ENCODE assay signal across 9 cellular contexts in the genomic region with DNA sequence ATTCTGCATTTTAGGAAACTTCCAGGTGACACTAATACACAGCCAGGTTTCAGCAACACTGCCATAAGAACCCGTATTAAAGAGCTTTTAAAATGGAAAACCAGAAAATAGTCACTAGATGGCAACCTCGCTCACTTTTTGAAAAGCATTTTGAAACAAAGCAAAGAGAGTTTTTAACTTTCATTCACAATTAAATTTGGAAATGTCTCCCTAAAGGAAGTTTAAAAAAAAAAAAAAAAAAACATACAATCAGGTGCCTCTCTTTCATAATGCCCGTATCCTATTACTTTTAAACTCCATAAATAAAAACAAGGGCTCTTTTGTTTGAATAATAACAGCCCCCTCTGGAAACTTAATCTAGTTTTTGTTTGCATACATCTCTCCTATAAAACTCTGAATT. TPM values are rescaled to one million over a fixed set of nuclear protein-coding genes. Genes with fewer than 3 reads are reported as not detected.
DNase-seq lines count a peak whose midpoint lies in the region; ATAC-seq, FAIRE-seq and TF ChIP-seq lines count a peak whose summit lies in the region.
"Had no signal": no experiment of that assay in that cellular context is flagged by ENCODE, and none has a peak within 500 bp of the region (broad histone marks: within the 10 kb centered on the region; RNA-seq: fewer than 3 reads in every experiment).

No MANE protein-coding gene starts in this region.

- no peaks in the 10 kb centered on the region for H3K79me2 ChIP-seq in K562 (ENCODE audit: control insufficient read depth, insufficient read depth, low read length)
- no peaks in the 10 kb centered on the region for H3K79me2 ChIP-seq in HepG2 (ENCODE audit: insufficient read depth, low read length)

- WGBS in heart left ventricle, 4 donors, result 2 to 5% (median 2%) methylated on average over 3 of the region's 3 CpGs
- 0% methylated on average over 3 of the region's 3 CpGs for WGBS in K562 (ENCODE audit: insufficient coverage, low coverage, missing lambda C conversion rate)
- 4% methylated on average over 3 of the region's 3 CpGs for WGBS in HepG2 (ENCODE audit: low lambda C conversion rate)

- intact Hi-C loops in heart left ventricle (cut with DNase I), result loop anchor here (1.0 to 10.0 kb wide), 11 partner anchors 119 to 672 kb away; partner anchors contain the start of genes SPP1 (in 2 of the 10) and PYURF (in 1 of the 10)
- intact Hi-C loops in Right ventricle myocardium superior (cut with DNase I), result loop anchor here (2.0 kb wide), 1 partner anchor 120 kb away; no protein-coding TSS in a partner anchor
- intact Hi-C loops in K562 (cut with micrococcal nuclease), result loop anchor here (1.0 to 5.0 kb wide), 3 partner anchors 120 to 664 kb away; no protein-coding TSS in a partner anchor
- intact Hi-C loops in HepG2 (cut with micrococcal nuclease; ENCODE audit: unreplicated experiment), result loop anchor here (1.0 to 10.0 kb wide), 5 partner anchors 120 to 662 kb away; no protein-coding TSS in a partner anchor

- H3K4me2 ChIP-seq in K562 (ENCODE audit: insufficient read depth, low read length) (no peak overlapping the region), HepG2 (ENCODE audit: low read depth, low read length) (no peak overlapping the region)

- H3K4me1 ChIP-seq in heart left ventricle, result peaks cover 0 to 44% (median 4%) of the 10 kb centered on the region in 12 donors
- peaks cover 0 to 7% of the 10 kb centered on the region in 2 experiments; a peak in 1 of 5 replicates for H3K4me1 ChIP-seq in K562 (replicated peaks in 1 of 2; ENCODE audit: control insufficient read depth in 2 of 2, insufficient read depth in 2 of 2, low read length in 2 of 2)
- peaks cover 60% of the 10 kb centered on the region for H3K4me1 ChIP-seq in HepG2 (ENCODE audit: insufficient read depth, low read length)

- H3K27me3 ChIP-seq in heart left ventricle (no peaks in the 10 kb centered on the region), K562 (ENCODE audit: control insufficient read depth in 2 of 2, insufficient read depth in 2 of 2, low read length in 2 of 2) (0 out of 5 replicates have a peak, but pooled peaks cover 0 to 3% of the 10 kb centered on the region in 2 experiments), HepG2 (ENCODE audit: control insufficient read depth in 1 of 2, insufficient read depth in 2 of 2, low read length in 2 of 2) (no peaks in the 10 kb centered on the region)

- DNase-seq in heart left ventricle (no peak), Right ventricle myocardium superior (no peak), NCI-H1694 (lab: John Stamatoyannopoulos, UW) (peak; percentile 30), K562 (ENCODE audit: extremely low read depth in 1 of 4, low spot score in 3 of 4) (peak in 2 of 4 experiments; percentile 13 to 19), HepG2 (ENCODE audit: low spot score) (peak; percentile 60), activated T-cell treated with anti-CD3 and anti-CD28 coated beads for 4 hours (no peak)
- no peak for DNase-seq in stimulated activated CD8-positive, alpha-beta memory T cell treated with anti-CD3 and anti-CD28 coated beads, Interleukin-4, amount 100 ng/mL, for 48 hours
- no peak for DNase-seq in activated CD4-positive, alpha-beta T cell treated with anti-CD3 and anti-CD28 coated beads for 48 hours
- DNase-seq: activated naive CD8-positive, alpha-beta T cell treated with anti-CD3 and anti-CD28 coated beads, Interleukin-2, amount 10 ng/mL, durations not matched to agents 7 days and 5 days had no signal

- H3K36me3 ChIP-seq in heart left ventricle (no peaks in the 10 kb centered on the region), K562 (ENCODE audit: control insufficient read depth, insufficient read depth, low read length) (no peaks in the 10 kb centered on the region), HepG2 (replicated peaks in 1 of 2; ENCODE audit: control insufficient read depth in 1 of 2, insufficient read depth in 2 of 2, low read length in 2 of 2) (no peaks in the 10 kb centered on the region)

- no peak for TF ChIP-seq POLR2A in heart left ventricle (IDR thresholded peaks at IDR 0.05)
- no peak for TF ChIP-seq POLR2A in K562 (conservative IDR thresholded peaks at IDR 0.05)
- TF ChIP-seq POLR2A in HepG2 (IDR thresholded peaks at IDR 0.05; ENCODE audit: insufficient read depth in 1 of 2, low read depth in 2 of 2, low read length in 2 of 2), result no peak

- no peak overlapping the region for H2AFZ ChIP-seq in K562 (ENCODE audit: low read depth, low read length)
- H2AFZ ChIP-seq in HepG2 (ENCODE audit: low read length), result no peak overlapping the region

- POLR2A ChIA-PET in K562 (lab: Yijun Ruan, JAX) (interaction anchor here (0.8 kb wide), 1 partner anchor 16 kb away, joined by 3 read pairs; no protein-coding TSS in a partner anchor), HepG2 (lab: Yijun Ruan, JAX) (interaction anchor here (0.7 to 1.4 kb wide), 4 partner anchors 115 to 188 kb away, joined by 3 to 4 read pairs (median 4); no protein-coding TSS in a partner anchor)

- BruUV-seq in K562 (replicated peaks; lab: Mats Ljungman, UMichigan) (no TSS peak), HepG2 (replicated peaks; lab: Mats Ljungman, UMichigan) (no TSS peak)

- FAIRE-seq in K562 (lab: Jason Lieb, UNC) (peak; percentile 76), HepG2 (lab: Jason Lieb, UNC) (peak; percentile 68)

- in situ Hi-C loops in K562 (cut with MboI), result loop anchor here (10.0 kb wide), 2 partner anchors 122 to 662 kb away; partner anchors contain the start of gene SPP1
- in situ Hi-C loops in HepG2 (cut with HindIII; ENCODE audit: extremely low pct_ligation_motif_present, low pct_unique_long_range_greater_than_20kb), result loop anchor here (10.0 kb wide), 1 partner anchor 362 kb away; no protein-coding TSS in a partner anchor

- H3K9me3 ChIP-seq in heart left ventricle (no peaks in the 10 kb centered on the region), K562 (replicated peaks; ENCODE audit: control insufficient read depth, insufficient read depth, low read depth, low read length) (no peaks in the 10 kb centered on the region), HepG2 (ENCODE audit: low read length) (no peaks in the 10 kb centered on the region)

- CTCF ChIA-PET in K562 (lab: Yijun Ruan, JAX; ENCODE audit: low intra/inter-chr PET ratio) (interaction anchor here (0.6 to 2.2 kb wide), 8 partner anchors 10 to 375 kb away, joined by 3 to 11 read pairs (median 4); no protein-coding TSS in a partner anchor), HepG2 (lab: Yijun Ruan, JAX; ENCODE audit: low intra/inter-chr PET ratio, low total read pairs) (interaction anchor here (1.3 to 3.0 kb wide), 3 partner anchors 23 to 133 kb away, joined by 3 to 67 read pairs (median 18); partner anchors contain the start of gene SPP1)

- no peak for TF ChIP-seq EP300 in K562 (IDR thresholded peaks at IDR 0.05; ENCODE audit: low read length)
- TF ChIP-seq EP300 in HepG2 (IDR thresholded peaks at IDR 0.05; ENCODE audit: low read depth in 2 of 2, low read length in 2 of 2), result no peak
- TF ChIP-seq EP300 in HepG2 (CRISPR knock-in tag; IDR thresholded peaks at IDR 0.05; ENCODE audit: borderline replicate concordance), result no peak

- TF ChIP-seq CTCF in heart left ventricle (IDR thresholded peaks at IDR 0.05) (peak; percentile 32 to 73 (median 54)), K562 (IDR thresholded peaks at IDR 0.05 in 2 of 3, conservative IDR thresholded peaks at IDR 0.05 in 1 of 3; ENCODE audit: insufficient read depth in 2 of 3, low read depth in 1 of 3, low read length in 3 of 3) (peak; percentile 25 to 64 (median 38); a peak in 4 of 6 replicates), HepG2 (CRISPR knock-in tag; IDR thresholded peaks at IDR 0.05) (peak; percentile 68)

- H3K4me3 ChIP-seq in heart left ventricle, result no peak overlapping the region
- H3K4me3 ChIP-seq in K562, result no peak overlapping the region
- H3K4me3 ChIP-seq in HepG2 (replicated peaks in 1 of 3; ENCODE audit: insufficient read depth in 1 of 3, low read depth in 2 of 3, low read length in 3 of 3), result no peak overlapping the region

- H3K27ac ChIP-seq in heart left ventricle, result no peak overlapping the region
- H3K27ac ChIP-seq in K562 (ENCODE audit: extremely low read depth, low read depth, low read length), result no peak overlapping the region
- H3K27ac ChIP-seq in HepG2 (ENCODE audit: extremely low read length, insufficient read depth, low read length), result no peak overlapping the region

- H4K20me1 ChIP-seq in K562 (replicated peaks; ENCODE audit: control insufficient read depth, insufficient read depth, low read length) (no peaks in the 10 kb centered on the region), HepG2 (ENCODE audit: insufficient read depth, low read length) (no peaks in the 10 kb centered on the region)

- H3K9ac ChIP-seq in K562 (ENCODE audit: insufficient read depth in 1 of 2, low read depth in 2 of 2, low read length in 2 of 2) (no peak overlapping the region), HepG2 (ENCODE audit: insufficient read depth, low read depth, low read length) (no peak overlapping the region)

- TF ChIP-seq RAD21 in K562 (CRISPR knock-in tag; conservative IDR thresholded peaks at IDR 0.05 in 1 of 2, IDR thresholded peaks at IDR 0.05 in 1 of 2) (peak; percentile 59 to 66), HepG2 (CRISPR knock-in tag; IDR thresholded peaks at IDR 0.05) (peak; percentile 65)

- H3K9me1 ChIP-seq in K562 (ENCODE audit: control insufficient read depth, insufficient read depth, low read length), result no peaks in the 10 kb centered on the region

- ATAC-seq in heart left ventricle, result peak in 1 of 4 donors; percentile 19
- no peak for ATAC-seq in Right ventricle myocardium superior (ENCODE audit: poor library complexity)
- 0 out of 3 replicates have a peak, but pooled peaks have one; percentile 35 for ATAC-seq in K562
- ATAC-seq in HepG2, result peak; percentile 42; the same call in 2 of the 3 replicates

RNA-seq across cellular contexts. Expression of gene MEPE, which starts 20.3 kb away (rescaled TPM):
- total RNA-seq in heart left ventricle (not detected), Right ventricle myocardium superior (not detected), K562 (2014; rRNA removed) (not detected in 2 replicates), K562 (2014; rRNA removed; fragmentation: Illumina TruSeq; extraction: Trizol) (not detected in 2 replicates), K562 (2015; rRNA removed; fragmentation: Illumina TruSeq; extraction: Trizol) (not detected in 2 replicates), K562 (2021) (not detected in 2 replicates), HepG2 (2016; rRNA removed; fragmentation: Illumina TruSeq; extraction: Trizol) (not detected in 2 replicates)
- polyA plus RNA-seq in heart left ventricle (not detected), K562 (2011; rRNA removed) (not detected in 2 replicates), K562 (2014; fragmentation: Illumina TruSeq; extraction: Trizol) (not detected in 2 replicates), K562 (2014; fragmentation: Nextera tagmentation; extraction: Ambion mirVana) (not detected), K562 (2014; rRNA removed) (not detected in 2 replicates), HepG2 (2011; rRNA removed) (0.04 TPM in 1 of 2 replicates, not detected in the other)
- total RNA-seq in K562 (2011; cell fraction: chromatin; rRNA removed; ENCODE audit: low replicate concordance), result not detected in 2 replicates
- total RNA-seq in K562 (2011; cell fraction: nucleolus; rRNA removed), result not detected in 2 replicates
- total RNA-seq in K562 (2011; cell fraction: nucleoplasm; rRNA removed), result not detected in 2 replicates
- not detected in 2 replicates for polyA plus RNA-seq in K562 (2011; cell fraction: cytosol; rRNA removed)
- not detected in 2 replicates for polyA plus RNA-seq in K562 (2011; cell fraction: nucleus; rRNA removed)
- polyA plus RNA-seq in K562 (2012), result not detected in 2 replicates
- polyA minus RNA-seq in K562 (2011; rRNA and poly(A)+ RNA removed), result not detected in 2 replicates
- polyA minus RNA-seq in K562 (2011; cell fraction: cytosol; rRNA and poly(A)+ RNA removed), result not detected in 2 replicates
- polyA minus RNA-seq in K562 (2011; cell fraction: nucleus; rRNA and poly(A)+ RNA removed), result not detected in 2 replicates
- not detected in 2 replicates for total RNA-seq in HepG2 (2016; cell fraction: cytosol; rRNA removed; fragmentation: Illumina TruSeq; extraction: Trizol; ENCODE audit: low read depth)
- not detected in 2 replicates for total RNA-seq in HepG2 (2016; cell fraction: insoluble cytoplasmic fraction; rRNA removed; fragmentation: Illumina TruSeq; extraction: Trizol)
- total RNA-seq in HepG2 (2016; cell fraction: membrane; rRNA removed; fragmentation: Illumina TruSeq; extraction: Trizol), result not detected in 2 replicates
- total RNA-seq in HepG2 (2016; cell fraction: nucleus; rRNA removed; fragmentation: Illumina TruSeq; extraction: Trizol), result not detected in 2 replicates
- not detected in 2 replicates for polyA plus RNA-seq in HepG2 (2011; cell fraction: cytosol; rRNA removed)
- polyA plus RNA-seq in HepG2 (2011; cell fraction: nucleus; rRNA removed), result not detected in 2 replicates
- not detected in 2 replicates for polyA plus RNA-seq in HepG2 (2012)
- not detected in 2 replicates for polyA plus RNA-seq in HepG2 (2016; cell fraction: cytosol; fragmentation: Illumina TruSeq; extraction: Trizol; ENCODE audit: low read depth)
- not detected in 2 replicates for polyA plus RNA-seq in HepG2 (2016; cell fraction: insoluble cytoplasmic fraction; fragmentation: Illumina TruSeq; extraction: Trizol; ENCODE audit: low read depth)
- polyA plus RNA-seq in HepG2 (2016; cell fraction: membrane; fragmentation: Illumina TruSeq; extraction: Trizol; ENCODE audit: low read depth), result not detected in 2 replicates
- not detected in 2 replicates for polyA plus RNA-seq in HepG2 (2016; cell fraction: nucleus; fragmentation: Illumina TruSeq; extraction: Trizol; ENCODE audit: insufficient read depth, low read depth)
- 0.14 TPM in 1 of 2 replicates, not detected in the other for polyA minus RNA-seq in HepG2 (2011; rRNA and poly(A)+ RNA removed; ENCODE audit: low replicate concordance)
- polyA minus RNA-seq in HepG2 (2011; cell fraction: cytosol; rRNA and poly(A)+ RNA removed), result not detected in 2 replicates
- not detected in 2 replicates for polyA minus RNA-seq in HepG2 (2011; cell fraction: nucleus; rRNA and poly(A)+ RNA removed)
- total RNA-seq: activated naive CD8-positive, alpha-beta T cell treated with anti-CD3 and anti-CD28 coated beads, Interleukin-2, amount 10 ng/mL, durations not matched to agents 7 days and 5 days had no signal

RNA-seq across cellular contexts. Expression of gene IBSP, which starts 53.8 kb away (rescaled TPM):
- total RNA-seq in heart left ventricle (under 1 TPM in 2 of 9 donors, not detected in 7; 0.19 to 0.50 TPM), Right ventricle myocardium superior (not detected), K562 (2014; rRNA removed) (not detected in 2 replicates), K562 (2014; rRNA removed; fragmentation: Illumina TruSeq; extraction: Trizol) (not detected in 2 replicates), K562 (2015; rRNA removed; fragmentation: Illumina TruSeq; extraction: Trizol) (not detected in 2 replicates), K562 (2021) (not detected in 2 replicates), HepG2 (2016; rRNA removed; fragmentation: Illumina TruSeq; extraction: Trizol) (not detected in 2 replicates)
- polyA plus RNA-seq in heart left ventricle (not detected), K562 (2011; rRNA removed) (not detected in 2 replicates), K562 (2014; fragmentation: Illumina TruSeq; extraction: Trizol) (not detected in 2 replicates), K562 (2014; fragmentation: Nextera tagmentation; extraction: Ambion mirVana) (not detected), K562 (2014; rRNA removed) (not detected in 2 replicates), HepG2 (2011; rRNA removed) (not detected in 2 replicates)
- not detected in 2 replicates for total RNA-seq in K562 (2011; cell fraction: chromatin; rRNA removed; ENCODE audit: low replicate concordance)
- total RNA-seq in K562 (2011; cell fraction: nucleolus; rRNA removed), result not detected in 2 replicates
- not detected in 2 replicates for total RNA-seq in K562 (2011; cell fraction: nucleoplasm; rRNA removed)
- polyA plus RNA-seq in K562 (2011; cell fraction: cytosol; rRNA removed), result not detected in 2 replicates
- not detected in 2 replicates for polyA plus RNA-seq in K562 (2011; cell fraction: nucleus; rRNA removed)
- polyA plus RNA-seq in K562 (2012), result not detected in 2 replicates
- not detected in 2 replicates for polyA minus RNA-seq in K562 (2011; rRNA and poly(A)+ RNA removed)
- not detected in 2 replicates for polyA minus RNA-seq in K562 (2011; cell fraction: cytosol; rRNA and poly(A)+ RNA removed)
- not detected in 2 replicates for polyA minus RNA-seq in K562 (2011; cell fraction: nucleus; rRNA and poly(A)+ RNA removed)
- total RNA-seq in HepG2 (2016; cell fraction: cytosol; rRNA removed; fragmentation: Illumina TruSeq; extraction: Trizol; ENCODE audit: low read depth), result not detected in 2 replicates
- total RNA-seq in HepG2 (2016; cell fraction: insoluble cytoplasmic fraction; rRNA removed; fragmentation: Illumina TruSeq; extraction: Trizol), result not detected in 2 replicates
- total RNA-seq in HepG2 (2016; cell fraction: membrane; rRNA removed; fragmentation: Illumina TruSeq; extraction: Trizol), result not detected in 2 replicates
- total RNA-seq in HepG2 (2016; cell fraction: nucleus; rRNA removed; fragmentation: Illumina TruSeq; extraction: Trizol), result not detected in 2 replicates
- not detected in 2 replicates for polyA plus RNA-seq in HepG2 (2011; cell fraction: cytosol; rRNA removed)
- not detected in 2 replicates for polyA plus RNA-seq in HepG2 (2011; cell fraction: nucleus; rRNA removed)
- polyA plus RNA-seq in HepG2 (2012), result not detected in 2 replicates
- polyA plus RNA-seq in HepG2 (2016; cell fraction: cytosol; fragmentation: Illumina TruSeq; extraction: Trizol; ENCODE audit: low read depth), result not detected in 2 replicates
- polyA plus RNA-seq in HepG2 (2016; cell fraction: insoluble cytoplasmic fraction; fragmentation: Illumina TruSeq; extraction: Trizol; ENCODE audit: low read depth), result not detected in 2 replicates
- not detected in 2 replicates for polyA plus RNA-seq in HepG2 (2016; cell fraction: membrane; fragmentation: Illumina TruSeq; extraction: Trizol; ENCODE audit: low read depth)
- polyA plus RNA-seq in HepG2 (2016; cell fraction: nucleus; fragmentation: Illumina TruSeq; extraction: Trizol; ENCODE audit: insufficient read depth, low read depth), result not detected in 2 replicates
- not detected in 2 replicates for polyA minus RNA-seq in HepG2 (2011; rRNA and poly(A)+ RNA removed; ENCODE audit: low replicate concordance)
- not detected in 2 replicates for polyA minus RNA-seq in HepG2 (2011; cell fraction: cytosol; rRNA and poly(A)+ RNA removed)
- not detected in 2 replicates for polyA minus RNA-seq in HepG2 (2011; cell fraction: nucleus; rRNA and poly(A)+ RNA removed)
- total RNA-seq: activated naive CD8-positive, alpha-beta T cell treated with anti-CD3 and anti-CD28 coated beads, Interleukin-2, amount 10 ng/mL, durations not matched to agents 7 days and 5 days had no signal

Comparison
In these comparisons a context has a peak if more than half of its experiments do, and no peak if none do; other contexts are left out.
1. DNase-seq: peak in NCI-H1694 (single experiment) and HepG2 (single experiment); none in heart left ventricle (0 of 5), Right ventricle myocardium superior (single experiment), stimulated activated CD8-positive, alpha-beta memory T cell treated with anti-CD3 and anti-CD28 coated beads, Interleukin-4, amount 100 ng/mL, for 48 hours (single experiment), activated CD4-positive, alpha-beta T cell treated with anti-CD3 and anti-CD28 coated beads for 48 hours (single experiment) and activated T-cell treated with anti-CD3 and anti-CD28 coated beads for 4 hours (single experiment).
2. Peak in every context shown above with its lines, with median percentiles within 50 percentile points of each other: CTCF ChIP-seq.